In genomic region chr5:9170026-9170425, GRCh38 we compare ENCODE assay signal across 18 cellular contexts.
A peak's percentile ranks its signal among the peaks of the same experiment; 100 is the strongest.
DNase-seq lines count a peak whose midpoint lies in the region; ATAC-seq and TF ChIP-seq lines count a peak whose summit lies in the region.
"Had no signal": no experiment of that assay in that cellular context is flagged by ENCODE, and none has a peak within 500 bp of the region (broad histone marks: within the 10 kb centered on the region; RNA-seq: fewer than 3 reads in every experiment).

No MANE protein-coding gene starts in this region.

- peak overlapping the region; percentile 18 for H3K27ac ChIP-seq in RWPE2 (ENCODE audit: poor library complexity, severe bottlenecking)
- H3K27ac ChIP-seq: SK-N-MC had no signal

- TF ChIP-seq CTCF in RWPE2 (IDR thresholded peaks at IDR 0.05; ENCODE audit: poor library complexity, severe bottlenecking) (no peak), fibroblast of mammary gland (conservative IDR thresholded peaks at IDR 0.05; ENCODE audit: control insufficient read depth, insufficient read depth, low read depth, low read length) (no peak)

- ATAC-seq in RWPE2 (ENCODE audit: low read depth), result peak; percentile 28; the same call in 1 of the 3 replicates

- DNase-seq in HT1080 (ENCODE audit: low read depth) (peak; percentile 50), RWPE2 (ENCODE audit: low spot score) (no peak), fibroblast of mammary gland (ENCODE audit: low read depth) (peak; percentile 25), renal cortical epithelial cell (ENCODE audit: low read depth) (peak; percentile 48), superior temporal gyrus (ENCODE audit: extremely low spot score) (no peak), islet precursor cell (no peak), NCI-H524 (lab: John Stamatoyannopoulos, UW) (no peak)
- DNase-seq: ACHN; Calu3; CD4-positive, alpha-beta memory T cell; DMS53; Kasumi-1; NCI-H1930; NCI-H446; NCI-H748 treated with DMSO at 0.1 percent for 48 hours; Right ventricle myocardium superior had no signal

- no peak overlapping the region for H3K4me3 ChIP-seq in RWPE2 (ENCODE audit: severe bottlenecking)
- H3K4me3 ChIP-seq in fibroblast of mammary gland (ENCODE audit: control insufficient read depth, low read depth, low read length), result no peak overlapping the region
- H3K4me3 ChIP-seq: HAP-1, SK-N-MC had no signal

- no peaks in the 10 kb centered on the region for H3K27me3 ChIP-seq in RWPE2 (ENCODE audit: insufficient read depth, poor library complexity, severe bottlenecking)

- H3K4me1 ChIP-seq in RWPE2 (ENCODE audit: insufficient read depth, poor library complexity, severe bottlenecking), result peaks cover 30% of the 10 kb centered on the region
- H3K4me1 ChIP-seq: HAP-1 had no signal

- no peaks in the 10 kb centered on the region for H3K9me3 ChIP-seq in RWPE2 (ENCODE audit: severe bottlenecking)
- H3K9me3 ChIP-seq: HAP-1 had no signal

- H3K36me3 ChIP-seq in RWPE2 (ENCODE audit: low read depth), result no peaks in the 10 kb centered on the region
- H3K36me3 ChIP-seq: HAP-1 had no signal

Comparison
In these comparisons a context has a peak if more than half of its experiments do, and no peak if none do; other contexts are left out.
1. DNase-seq: peak in HT1080 (single experiment), fibroblast of mammary gland (single experiment) and renal cortical epithelial cell (single experiment); none in RWPE2 (single experiment), superior temporal gyrus (single experiment), islet precursor cell (single experiment) and NCI-H524 (0 of 2).